9 cellular contexts compared by ENCODE assay signal in genomic region chr2:207533609-207534008, GRCh38. TPM values are rescaled to one million over a fixed set of nuclear protein-coding genes. Genes with fewer than 3 reads are reported as not detected.
DNase-seq lines count a peak whose midpoint lies in the region; ATAC-seq and TF ChIP-seq lines count a peak whose summit lies in the region.
"Had no signal": no experiment of that assay in that cellular context is flagged by ENCODE, and none has a peak within 500 bp of the region (broad histone marks: within the 10 kb centered on the region; RNA-seq: fewer than 3 reads in every experiment).

No MANE protein-coding gene starts in this region.

- H3K4me1 ChIP-seq in effector memory CD4-positive, alpha-beta T cell (ENCODE audit: control insufficient read depth, insufficient read depth, low read length, poor library complexity, severe bottlenecking) = peaks cover 40% of the 10 kb centered on the region
- peaks cover 39 to 84% (median 68%) of the 10 kb centered on the region in 6 donors for H3K4me1 ChIP-seq in spleen

- WGBS in spleen, 5 donors = 73 to 94% (median 88%) methylated on average over 1 of the region's 1 CpG

- no peaks in the 10 kb centered on the region for H3K9me3 Mint-ChIP-seq in activated CD4-positive, alpha-beta T cell treated with anti-CD3 and anti-CD28 coated beads, Interleukin-2, amount 10 ng/mL, durations not matched to agents 24 days and 14 days
- H3K9me3 Mint-ChIP-seq: stimulated activated naive B cell treated with anti-CD40 and anti-IgM and Interleukin-4, amounts not matched to agents 10 μg/mL and 1 μg/mL and 100 μg/mL, for 72 hours had no signal

- no peak for TF ChIP-seq CTCF in spleen (IDR thresholded peaks at IDR 0.05 in 8 of 11, conservative IDR thresholded peaks at IDR 0.05 in 3 of 11)

- H3K4me3 Mint-ChIP-seq in activated CD4-positive, alpha-beta T cell treated with anti-CD3 and anti-CD28 coated beads, Interleukin-2, amount 10 ng/mL, durations not matched to agents 24 days and 14 days = peak overlapping the region; percentile 9

- no peaks in the 10 kb centered on the region for H3K9me3 ChIP-seq in effector memory CD4-positive, alpha-beta T cell (ENCODE audit: control insufficient read depth, low read length)
- H3K9me3 ChIP-seq in spleen = no peaks in the 10 kb centered on the region

- no peak overlapping the region for H3K27ac Mint-ChIP-seq in activated CD4-positive, alpha-beta T cell treated with anti-CD3 and anti-CD28 coated beads, Interleukin-2, amount 10 ng/mL, durations not matched to agents 24 days and 14 days

- no peak for TF ChIP-seq POLR2A in spleen (IDR thresholded peaks at IDR 0.05)

- H3K36me3 ChIP-seq in effector memory CD4-positive, alpha-beta T cell (ENCODE audit: control insufficient read depth, insufficient read depth, low read length) = no peaks in the 10 kb centered on the region
- no peaks in the 10 kb centered on the region for H3K36me3 ChIP-seq in spleen

- H3K27me3 Mint-ChIP-seq in activated CD4-positive, alpha-beta T cell treated with anti-CD3 and anti-CD28 coated beads, Interleukin-2, amount 10 ng/mL, durations not matched to agents 24 days and 14 days = no peaks in the 10 kb centered on the region
- H3K27me3 Mint-ChIP-seq: stimulated activated naive B cell treated with anti-CD40 and anti-IgM and Interleukin-4, amounts not matched to agents 10 μg/mL and 1 μg/mL and 100 μg/mL, for 72 hours had no signal

- intact Hi-C loops in activated CD4-positive, alpha-beta T cell treated with anti-CD3 and anti-CD28 coated beads, Interleukin-2, amount 10 ng/mL, durations not matched to agents 24 days and 14 days (cut with micrococcal nuclease) = loop anchor here (5.0 to 10.0 kb wide), 2 partner anchors 491 to 719 kb away; partner anchors contain the start of gene PLEKHM3
- intact Hi-C loops in spleen (cut with DNase I; ENCODE audit: low total_unique reads) = loop anchor here (10.0 kb wide), 2 partner anchors 71 to 181 kb away; partner anchors contain the start of gene CCNYL1

- no peak for DNase-seq in activated CD4-positive, alpha-beta T cell treated with anti-CD3 and anti-CD28 coated beads, Interleukin-2, amount 10 ng/mL, durations not matched to agents 24 days and 14 days
- DNase-seq in activated CD4-positive, alpha-beta T cell treated with anti-CD3 and anti-CD28 coated beads for 48 hours = no peak
- peak; percentile 7 for DNase-seq in NCI-H69 (lab: John Stamatoyannopoulos, UW)
- DNase-seq in effector memory CD4-positive, alpha-beta T cell = no peak
- no peak for DNase-seq in spleen
- no peak for DNase-seq in GM19238 (ENCODE audit: insufficient read length, low spot score)
- DNase-seq: stimulated activated naive B cell treated with anti-CD40 and anti-IgM and Interleukin-4, amounts not matched to agents 10 μg/mL and 1 μg/mL and 100 μg/mL, for 72 hours had no signal

- no peak overlapping the region for H3K4me3 ChIP-seq in effector memory CD4-positive, alpha-beta T cell (ENCODE audit: insufficient read depth, low read depth, low read length, poor library complexity, severe bottlenecking)
- H3K4me3 ChIP-seq in spleen = peak overlapping the region in 1 of 8 donors; percentile 10

- peaks cover 41% of the 10 kb centered on the region for H3K4me1 Mint-ChIP-seq in activated CD4-positive, alpha-beta T cell treated with anti-CD3 and anti-CD28 coated beads, Interleukin-2, amount 10 ng/mL, durations not matched to agents 24 days and 14 days

- H3K27me3 ChIP-seq in effector memory CD4-positive, alpha-beta T cell (replicated peaks; ENCODE audit: control insufficient read depth, insufficient read depth, low read length, poor library complexity, severe bottlenecking) = no peaks in the 10 kb centered on the region
- H3K27me3 ChIP-seq in spleen (replicated peaks in 1 of 7) = no peaks in the 10 kb centered on the region

- ATAC-seq in HG03108 (IDR thresholded peaks at IDR 0.05; ENCODE audit: unreplicated experiment) = no peak
- no peak for ATAC-seq in HG02571 (IDR thresholded peaks at IDR 0.05; ENCODE audit: unreplicated experiment)
- ATAC-seq: stimulated activated naive B cell treated with anti-CD40 and anti-IgM and Interleukin-4, amounts not matched to agents 10 μg/mL and 1 μg/mL and 100 μg/mL, for 72 hours had no signal

- H3K27ac ChIP-seq in effector memory CD4-positive, alpha-beta T cell (ENCODE audit: insufficient read depth, low read length, poor library complexity, severe bottlenecking) = peak overlapping the region; percentile 55
- H3K27ac ChIP-seq in spleen = peak overlapping the region in 7 of 8 donors; percentile 54 to 100 (median 99)

- peaks cover 36% of the 10 kb centered on the region for H3K36me3 Mint-ChIP-seq in activated CD4-positive, alpha-beta T cell treated with anti-CD3 and anti-CD28 coated beads, Interleukin-2, amount 10 ng/mL, durations not matched to agents 24 days and 14 days (ENCODE audit: low read depth)

RNA-seq across cellular contexts. Expression of gene CREB1, which starts 3.8 kb away (rescaled TPM):
- 106 and 107 TPM in 2 replicates for total RNA-seq in activated CD4-positive, alpha-beta T cell treated with anti-CD3 and anti-CD28 coated beads, Interleukin-2, amount 10 ng/mL, durations not matched to agents 24 days and 14 days
- total RNA-seq in spleen = 10 to 100 TPM; 70.2 to 94.7 (median 83.9) TPM
- polyA plus RNA-seq in spleen = 1 to 10 TPM; 8.4 to 9.8 (median 8.6) TPM
